ENCODE assay signal across 14 cellular contexts in genomic region chr17:39736319-39737165, GRCh38. TPM values are rescaled to one million over a fixed set of nuclear protein-coding genes. Genes with fewer than 3 reads are reported as not detected.
A peak's percentile ranks its signal among the peaks of the same experiment; 100 is the strongest.
DNase-seq lines count a peak whose midpoint lies in the region; ATAC-seq, FAIRE-seq and TF ChIP-seq lines count a peak whose summit lies in the region.
"Had no signal": no experiment of that assay in that cellular context is flagged by ENCODE, and none has a peak within 500 bp of the region (broad histone marks: within the 10 kb centered on the region; RNA-seq: fewer than 3 reads in every experiment).

No MANE protein-coding gene starts in this region.

- H4K20me1 ChIP-seq in keratinocyte (ENCODE audit: control insufficient read depth, extremely low read depth, insufficient read depth, low read length) (no peaks in the 10 kb centered on the region), smooth muscle cell (ENCODE audit: low read depth) (no peaks in the 10 kb centered on the region)

- H3K4me2 ChIP-seq in keratinocyte (ENCODE audit: control insufficient read depth, extremely low read depth, insufficient read depth, low read depth, low read length) (no peak overlapping the region), smooth muscle cell (no peak overlapping the region)

- H3K4me1 ChIP-seq in HEK293 (ENCODE audit: control insufficient read depth, insufficient read depth, low read length) (peaks cover 24% of the 10 kb centered on the region), keratinocyte (ENCODE audit: control insufficient read depth, extremely low read depth, insufficient read depth, low read length) (peaks cover 23% of the 10 kb centered on the region), smooth muscle cell (ENCODE audit: low read depth) (peaks cover 16% of the 10 kb centered on the region)

- H3K4me3 ChIP-seq in HEK293 (ENCODE audit: low read depth, low read length) (no peak overlapping the region), keratinocyte (ENCODE audit: control insufficient read depth in 2 of 3, extremely low read depth in 1 of 3, insufficient read depth in 2 of 3, low read depth in 1 of 3, low read length in 3 of 3) (no peak overlapping the region), smooth muscle cell (peak overlapping the region; percentile 16)

- H3F3A ChIP-seq in smooth muscle cell (ENCODE audit: low read depth) = no peaks in the 10 kb centered on the region

- WGBS in smooth muscle cell (ENCODE audit: low lambda C conversion rate) = 78% methylated on average over 10 of the region's 10 CpGs

- H3K36me3 ChIP-seq in HEK293 (ENCODE audit: control insufficient read depth in 2 of 2, insufficient read depth in 1 of 2, low read length in 2 of 2) = no peaks in the 10 kb centered on the region; a peak in 1 of 3 replicates
- no peaks in the 10 kb centered on the region for H3K36me3 ChIP-seq in keratinocyte (ENCODE audit: control insufficient read depth in 2 of 2, extremely low read depth in 1 of 2, insufficient read depth in 2 of 2, low read length in 2 of 2)
- no peaks in the 10 kb centered on the region for H3K36me3 ChIP-seq in smooth muscle cell (ENCODE audit: low read depth)

- dilution Hi-C loops in keratinocyte (cut with MboI; ENCODE audit: extremely low pct_ligation_motif_present, low sequenced_read_pairs) = no loop called here

- no peaks in the 10 kb centered on the region for H3K9me1 ChIP-seq in keratinocyte (ENCODE audit: control insufficient read depth, extremely low read depth, insufficient read depth, low read length)

- H3K9ac ChIP-seq in keratinocyte (ENCODE audit: control insufficient read depth, extremely low read depth, insufficient read depth, low read length) = no peak overlapping the region
- H3K9ac ChIP-seq in smooth muscle cell (ENCODE audit: low read depth) = no peak overlapping the region

- peak; percentile 29 for FAIRE-seq in keratinocyte (lab: Jason Lieb, UNC)

- TF ChIP-seq CTCF in HEK293 (tag by site-specific recombination; IDR thresholded peaks at IDR 0.05) (no peak), keratinocyte (optimal IDR thresholded peaks at IDR 0.05 in 1 of 3, IDR thresholded peaks at IDR 0.05 in 1 of 3, conservative IDR thresholded peaks at IDR 0.05 in 1 of 3; ENCODE audit: extremely low read depth in 1 of 3, insufficient read depth in 2 of 3, low read length in 3 of 3) (no peak), smooth muscle cell (IDR thresholded peaks at IDR 0.05; ENCODE audit: borderline replicate concordance, insufficient read depth, poor library complexity, severe bottlenecking) (no peak)

- ATAC-seq in GM21447 (IDR thresholded peaks at IDR 0.05; ENCODE audit: unreplicated experiment) (no peak), GM19452 (IDR thresholded peaks at IDR 0.05; ENCODE audit: unreplicated experiment) (no peak)

- no peak overlapping the region for H2AFZ ChIP-seq in keratinocyte (ENCODE audit: control insufficient read depth, low read length)
- H2AFZ ChIP-seq in smooth muscle cell (ENCODE audit: low read depth) = no peak overlapping the region

- CTCF ChIA-PET in HEK293 (lab: Yijun Ruan, JAX) = interaction anchor here (0.6 to 1.8 kb wide), 5 partner anchors 9 to 209 kb away, joined by 3 to 8 read pairs (median 3); no protein-coding TSS in a partner anchor

- H3K9me3 ChIP-seq in HEK293 (ENCODE audit: control insufficient read depth, insufficient read depth, low read depth, low read length) = no peaks in the 10 kb centered on the region
- no peaks in the 10 kb centered on the region for H3K9me3 ChIP-seq in keratinocyte (ENCODE audit: control insufficient read depth, low read depth, low read length)
- no peaks in the 10 kb centered on the region for H3K9me3 ChIP-seq in smooth muscle cell (replicated peaks; ENCODE audit: low read depth)

- H3K27ac ChIP-seq in HEK293 (ENCODE audit: extremely low read depth, low read depth, low read length) (no peak overlapping the region), keratinocyte (ENCODE audit: control insufficient read depth, insufficient read depth, low read length) (no peak overlapping the region), smooth muscle cell (ENCODE audit: low read depth) (no peak overlapping the region)

- H3K79me2 ChIP-seq in keratinocyte (ENCODE audit: control insufficient read depth, insufficient read depth, low read length) (no peaks in the 10 kb centered on the region), smooth muscle cell (ENCODE audit: low read depth) (no peaks in the 10 kb centered on the region)

- H3K27me3 ChIP-seq in keratinocyte (ENCODE audit: control insufficient read depth, extremely low read depth, insufficient read depth, low read length) (no peaks in the 10 kb centered on the region), smooth muscle cell (ENCODE audit: low read depth) (peaks cover 48% of the 10 kb centered on the region)

- in situ Hi-C loops in SK-MEL-5 (cut with HindIII; ENCODE audit: low pct_unique_long_range_greater_than_20kb, low sequenced_read_pairs) = no loop called here

- POLR2A ChIA-PET in HEK293 (lab: Yijun Ruan, JAX) = interaction anchor here (0.6 to 1.4 kb wide), 3 partner anchors 10 to 97 kb away, joined by 3 to 6 read pairs (median 3); partner anchors contain the start of gene ERBB2

- DNase-seq in SK-MEL-5 (ENCODE audit: low read depth, low spot score) = peak; percentile 33
- no peak for DNase-seq in keratinocyte (ENCODE audit: low read depth, low spot score)
- DNase-seq in smooth muscle cell (lab: John Stamatoyannopoulos, UW; ENCODE audit: unreplicated experiment) = no peak
- no peak for DNase-seq in SKM-1 (lab: John Stamatoyannopoulos, UW; ENCODE audit: unreplicated experiment)
- DNase-seq: activated CD4-positive, alpha-beta T cell treated with anti-CD3 and anti-CD28 coated beads, Interleukin-2, amount 50 U/mL, for 4 hours; aorta; KBM-7; NCI-H2029 treated with DMSO at 0.1 percent for 48 hours; stimulated activated naive CD4-positive, alpha-beta T cell treated with Interleukin-2 at 50 U/mL for 16 hours had no signal

TF ChIP-seq in HEK293, 187 proteins besides CTCF, POLR2A, EP300 and RAD21 (continues in another document):
- TF ChIP-seq ZNF341 (tag by site-specific recombination; IDR thresholded peaks at IDR 0.05; ENCODE audit: low read depth) (no peak), KLF1 (tag by site-specific recombination; IDR thresholded peaks at IDR 0.05) (peak; percentile 78)

RNA-seq across cellular contexts. Expression of gene GRB7, which starts 1.2 kb away (rescaled TPM):
- total RNA-seq in SK-MEL-5 (2014; rRNA removed; shearing (Covaris generic)) = 0.11 TPM in 1 of 2 replicates, not detected in the other
- not detected in 2 replicates for polyA plus RNA-seq in SK-MEL-5 (2015; cell fraction: cytosol; rRNA removed)
- polyA plus RNA-seq in SK-MEL-5 (2015; cell fraction: nucleus; rRNA removed) = 0.30 TPM in 1 of 2 replicates, not detected in the other
- polyA plus RNA-seq in keratinocyte = 4.0 to 5.3 TPM (median 4.2 TPM) in 3 replicates
- 10.1 TPM for polyA plus RNA-seq in keratinocyte (2011; ENCODE audit: low read depth)
- 3.2 and 3.8 TPM in 2 replicates for polyA plus RNA-seq in keratinocyte (2011; cell fraction: cytosol; rRNA removed)
- polyA plus RNA-seq in keratinocyte (2011; cell fraction: nucleus; rRNA removed) = 11.7 and 15.6 TPM in 2 replicates
- 5.8 and 71.5 TPM in 2 replicates for polyA plus RNA-seq in keratinocyte (2012; ENCODE audit: low replicate concordance)
- 6.2 to 10.1 TPM (median 8.6 TPM) in 3 replicates for polyA minus RNA-seq in keratinocyte
- polyA minus RNA-seq in keratinocyte (2011; cell fraction: cytosol; rRNA and poly(A)+ RNA removed) = 5.4 TPM
- polyA minus RNA-seq in keratinocyte (2011; cell fraction: nucleus; rRNA and poly(A)+ RNA removed) = 8.3 and 10.7 TPM in 2 replicates
- 2.7 and 3.6 TPM in 2 replicates for total RNA-seq in smooth muscle cell
- polyA plus RNA-seq in smooth muscle cell = 4.1 and 9.1 TPM in 2 replicates
- total RNA-seq: dermis microvascular lymphatic vessel endothelial cell had no signal
- polyA plus RNA-seq: CD14-positive monocyte had no signal

RNA-seq across cellular contexts. Expression of gene MIEN1, which starts 6.2 kb away (rescaled TPM):
- 50.0 and 58.8 TPM in 2 replicates for total RNA-seq in SK-MEL-5 (2014; rRNA removed; shearing (Covaris generic))
- polyA plus RNA-seq in SK-MEL-5 (2015; cell fraction: cytosol; rRNA removed) = 56.5 and 80.7 TPM in 2 replicates
- polyA plus RNA-seq in SK-MEL-5 (2015; cell fraction: nucleus; rRNA removed) = 22.6 and 33.0 TPM in 2 replicates
- polyA plus RNA-seq in keratinocyte (38.4 to 59.0 TPM (median 51.8 TPM) in 3 replicates), smooth muscle cell (70.7 and 71.5 TPM in 2 replicates)
- polyA plus RNA-seq in keratinocyte (2011; ENCODE audit: low read depth) = 6.9 TPM
- 56.9 and 63.0 TPM in 2 replicates for polyA plus RNA-seq in keratinocyte (2011; cell fraction: cytosol; rRNA removed)
- 17.7 and 18.4 TPM in 2 replicates for polyA plus RNA-seq in keratinocyte (2011; cell fraction: nucleus; rRNA removed)
- 53.2 and 63.0 TPM in 2 replicates for polyA plus RNA-seq in keratinocyte (2012; ENCODE audit: low replicate concordance)
- 17.4 to 26.6 TPM (median 26.2 TPM) in 3 replicates for polyA minus RNA-seq in keratinocyte
- polyA minus RNA-seq in keratinocyte (2011; cell fraction: cytosol; rRNA and poly(A)+ RNA removed) = 20.1 TPM
- polyA minus RNA-seq in keratinocyte (2011; cell fraction: nucleus; rRNA and poly(A)+ RNA removed) = 5.2 and 7.8 TPM in 2 replicates
- total RNA-seq in smooth muscle cell = 33.5 and 55.8 TPM in 2 replicates

RNA-seq across cellular contexts. Expression of gene ERBB2, which starts 36.7 kb away (rescaled TPM):
- 11.9 and 12.4 TPM in 2 replicates for total RNA-seq in SK-MEL-5 (2014; rRNA removed; shearing (Covaris generic))
- polyA plus RNA-seq in SK-MEL-5 (2015; cell fraction: cytosol; rRNA removed) = 13.7 and 20.6 TPM in 2 replicates
- polyA plus RNA-seq in SK-MEL-5 (2015; cell fraction: nucleus; rRNA removed) = 31.0 and 35.3 TPM in 2 replicates
- polyA plus RNA-seq in keratinocyte = 21.4 to 35.8 TPM (median 26.9 TPM) in 3 replicates
- 59.5 TPM for polyA plus RNA-seq in keratinocyte (2011; ENCODE audit: low read depth)
- polyA plus RNA-seq in keratinocyte (2011; cell fraction: cytosol; rRNA removed) = 10.5 and 15.2 TPM in 2 replicates
- 65.9 and 71.5 TPM in 2 replicates for polyA plus RNA-seq in keratinocyte (2011; cell fraction: nucleus; rRNA removed)
- 31.6 and 48.5 TPM in 2 replicates for polyA plus RNA-seq in keratinocyte (2012; ENCODE audit: low replicate concordance)
- polyA minus RNA-seq in keratinocyte = 40.8 to 206 TPM (median 72.4 TPM) in 3 replicates
- 44.5 TPM for polyA minus RNA-seq in keratinocyte (2011; cell fraction: cytosol; rRNA and poly(A)+ RNA removed)
- 140 and 173 TPM in 2 replicates for polyA minus RNA-seq in keratinocyte (2011; cell fraction: nucleus; rRNA and poly(A)+ RNA removed)
- 44.5 and 49.4 TPM in 2 replicates for total RNA-seq in smooth muscle cell
- polyA plus RNA-seq in smooth muscle cell = 53.6 and 56.1 TPM in 2 replicates

RNA-seq across cellular contexts. Expression of gene PGAP3, which starts 48.7 kb away (rescaled TPM):
- 6.6 and 7.2 TPM in 2 replicates for total RNA-seq in SK-MEL-5 (2014; rRNA removed; shearing (Covaris generic))
- polyA plus RNA-seq in SK-MEL-5 (2015; cell fraction: cytosol; rRNA removed) = 8.9 and 9.6 TPM in 2 replicates
- polyA plus RNA-seq in SK-MEL-5 (2015; cell fraction: nucleus; rRNA removed) = 33.0 and 38.6 TPM in 2 replicates
- 4.8 to 10.8 TPM (median 5.6 TPM) in 3 replicates for polyA plus RNA-seq in keratinocyte
- 1.8 TPM for polyA plus RNA-seq in keratinocyte (2011; ENCODE audit: low read depth)
- 3.5 and 4.9 TPM in 2 replicates for polyA plus RNA-seq in keratinocyte (2011; cell fraction: cytosol; rRNA removed)
- polyA plus RNA-seq in keratinocyte (2011; cell fraction: nucleus; rRNA removed) = 21.6 and 27.4 TPM in 2 replicates
- 5.2 and 11.7 TPM in 2 replicates for polyA plus RNA-seq in keratinocyte (2012; ENCODE audit: low replicate concordance)
- polyA minus RNA-seq in keratinocyte = 10.4 to 23.9 TPM (median 16.9 TPM) in 3 replicates
- polyA minus RNA-seq in keratinocyte (2011; cell fraction: cytosol; rRNA and poly(A)+ RNA removed) = 9.6 TPM
- polyA minus RNA-seq in keratinocyte (2011; cell fraction: nucleus; rRNA and poly(A)+ RNA removed) = 9.9 and 11.1 TPM in 2 replicates
- 16.5 and 19.4 TPM in 2 replicates for total RNA-seq in smooth muscle cell
- 19.1 and 26.4 TPM in 2 replicates for polyA plus RNA-seq in smooth muscle cell
